In genomic region chr1:160001440-160001839, GRCh38 we compare ENCODE assay signal across 24 cellular contexts. TPM values are rescaled to one million over a fixed set of nuclear protein-coding genes. Genes with fewer than 3 reads are reported as not detected.
A peak's percentile ranks its signal among the peaks of the same experiment; 100 is the strongest.
DNase-seq lines count a peak whose midpoint lies in the region; ATAC-seq, FAIRE-seq and TF ChIP-seq lines count a peak whose summit lies in the region.
"Had no signal": no experiment of that assay in that cellular context is flagged by ENCODE, and none has a peak within 500 bp of the region (broad histone marks: within the 10 kb centered on the region; RNA-seq: fewer than 3 reads in every experiment).

No MANE protein-coding gene starts in this region.

- no peak for ATAC-seq in activated CD8-positive, alpha-beta T cell treated with anti-CD3 and anti-CD28 coated beads, Interleukin-2, amount 10 ng/mL, durations not matched to agents 7 days and 5 days
- ATAC-seq in activated CD8-positive, alpha-beta T cell treated with anti-CD3 and anti-CD28 coated beads for 36 hours: no peak
- no peak for ATAC-seq in natural killer cell
- ATAC-seq: GM23338 had no signal

- H3K27me3 ChIP-seq in Karpas-422 (ENCODE audit: low read length): no peaks in the 10 kb centered on the region
- H3K27me3 ChIP-seq in H1 (replicated peaks in 1 of 4; ENCODE audit: control insufficient read depth in 3 of 4, extremely low read depth in 1 of 4, insufficient read depth in 3 of 4, low read length in 3 of 4): no peaks in the 10 kb centered on the region; a peak in 1 of 7 replicates
- H3K27me3 ChIP-seq in H7 (ENCODE audit: control insufficient read depth, insufficient read depth, low read length): no peaks in the 10 kb centered on the region; the same call in 1 of the 2 replicates

- CTCF ChIA-PET in activated CD8-positive, alpha-beta T cell treated with anti-CD3 and anti-CD28 coated beads, Interleukin-2, amount 10 ng/mL, durations not matched to agents 7 days and 5 days (lab: Charles Lee): interaction anchor here (1.6 to 9.5 kb wide), 3 partner anchors 64 to 202 kb away, joined by 6 to 184 read pairs (median 16); no protein-coding TSS in a partner anchor
- CTCF ChIA-PET in activated CD8-positive, alpha-beta T cell treated with anti-CD3 and anti-CD28 coated beads for 36 hours (lab: Charles Lee): interaction anchor here (1.1 to 14.6 kb wide), 4 partner anchors 13 to 77 kb away, joined by 3 to 374 read pairs (median 74); partner anchors contain the start of genes IGSF9 and TAGLN2
- CTCF ChIA-PET in H1 (lab: Charles Lee; ENCODE audit: partially characterized antibody): interaction anchor here (0.5 to 13.8 kb wide), 8 partner anchors 11 to 199 kb away, joined by 3 to 696 read pairs (median 10); partner anchors contain the start of genes FCRL6, IGSF9 and SLAMF9

- no peaks in the 10 kb centered on the region; the same call in 1 of the 2 replicates for H3K23me2 ChIP-seq in H1 (ENCODE audit: low read depth, low read length)

- H4K20me1 ChIP-seq in Karpas-422 (ENCODE audit: insufficient read depth, low read depth, low read length) (no peaks in the 10 kb centered on the region), H1 (replicated peaks in 1 of 2; ENCODE audit: control insufficient read depth in 1 of 2, insufficient read depth in 2 of 2, low read length in 2 of 2) (no peaks in the 10 kb centered on the region)

- H3K9me2 ChIP-seq in Karpas-422 (replicated peaks; ENCODE audit: insufficient read depth, low read length): no peaks in the 10 kb centered on the region

- no peaks in the 10 kb centered on the region for H3K9me3 Mint-ChIP-seq in activated CD8-positive, alpha-beta T cell treated with anti-CD3 and anti-CD28 coated beads, Interleukin-2, amount 10 ng/mL, durations not matched to agents 7 days and 5 days (ENCODE audit: insufficient read depth)
- no peaks in the 10 kb centered on the region for H3K9me3 Mint-ChIP-seq in activated CD8-positive, alpha-beta T cell treated with anti-CD3 and anti-CD28 coated beads for 36 hours
- H3K9me3 Mint-ChIP-seq in natural killer cell: no peaks in the 10 kb centered on the region
- H3K9me3 Mint-ChIP-seq: CD4-positive, alpha-beta memory T cell; GM23338 had no signal

- no peak overlapping the region for H3K23ac ChIP-seq in H1 (ENCODE audit: insufficient read length)

- H4K5ac ChIP-seq in H1 (ENCODE audit: insufficient read length, low read depth, low read length): no peak overlapping the region

- H3K27ac ChIP-seq in Karpas-422 (ENCODE audit: low read length) (no peak overlapping the region), H1 (ENCODE audit: low read depth, low read length) (no peak overlapping the region)
- H3K27ac ChIP-seq: 22Rv1 had no signal

- H3K27me3 Mint-ChIP-seq in activated CD8-positive, alpha-beta T cell treated with anti-CD3 and anti-CD28 coated beads, Interleukin-2, amount 10 ng/mL, durations not matched to agents 7 days and 5 days (ENCODE audit: low read depth): peaks cover 32% of the 10 kb centered on the region
- peaks cover 9% of the 10 kb centered on the region for H3K27me3 Mint-ChIP-seq in activated CD8-positive, alpha-beta T cell treated with anti-CD3 and anti-CD28 coated beads for 36 hours
- H3K27me3 Mint-ChIP-seq in natural killer cell (ENCODE audit: low read depth in 2 of 2): peaks cover 17 to 20% of the 10 kb centered on the region in 2 donors

- H3K36me3 Mint-ChIP-seq in activated CD8-positive, alpha-beta T cell treated with anti-CD3 and anti-CD28 coated beads, Interleukin-2, amount 10 ng/mL, durations not matched to agents 7 days and 5 days (ENCODE audit: low read depth): no peaks in the 10 kb centered on the region
- H3K36me3 Mint-ChIP-seq in activated CD8-positive, alpha-beta T cell treated with anti-CD3 and anti-CD28 coated beads for 36 hours (ENCODE audit: low read depth): no peaks in the 10 kb centered on the region
- H3K36me3 Mint-ChIP-seq in natural killer cell: no peaks in the 10 kb centered on the region
- H3K36me3 Mint-ChIP-seq: CD4-positive, alpha-beta memory T cell had no signal

- peak; percentile 1 for DNase-seq in activated CD8-positive, alpha-beta T cell treated with anti-CD3 and anti-CD28 coated beads, Interleukin-2, amount 10 ng/mL, durations not matched to agents 7 days and 5 days
- DNase-seq in activated CD8-positive, alpha-beta T cell treated with anti-CD3 and anti-CD28 coated beads for 36 hours: no peak
- DNase-seq in Karpas-422 (peak; percentile 4), H1 (ENCODE audit: low read depth in 1 of 2, low spot score in 2 of 2) (no peak), natural killer cell (no peak), H7 (no peak)
- DNase-seq: ACHN; C1 segment of cervical spinal cord; Calu3; CD4-positive, alpha-beta memory T cell; COR-L47; DMS53; DMS79 treated with DMSO at 0.1 percent for 48 hours; GF-D8; HCEC 1CT had no signal

- H2BK15ac ChIP-seq in H1 (ENCODE audit: low read length): no peak overlapping the region

- POLR2A ChIA-PET in activated CD8-positive, alpha-beta T cell treated with anti-CD3 and anti-CD28 coated beads, Interleukin-2, amount 10 ng/mL, durations not matched to agents 7 days and 5 days (lab: Charles Lee): interaction anchor here (0.6 to 1.3 kb wide), 2 partner anchors 76 to 115 kb away, joined by 3 to 6 read pairs; partner anchors contain the start of gene TAGLN2
- POLR2A ChIA-PET in activated CD8-positive, alpha-beta T cell treated with anti-CD3 and anti-CD28 coated beads for 36 hours (lab: Charles Lee): interaction anchor here (1.3 kb wide), 1 partner anchor 16 kb away, joined by 4 read pairs; no protein-coding TSS in a partner anchor
- POLR2A ChIA-PET in H1 (lab: Charles Lee; ENCODE audit: partially characterized antibody): interaction anchor here (1.1 kb wide), 1 partner anchor 55 kb away, joined by 3 read pairs; no protein-coding TSS in a partner anchor

- no peak overlapping the region for H2BK12ac ChIP-seq in H1 (ENCODE audit: low read depth, low read length)

- no peak overlapping the region for H2AK5ac ChIP-seq in H1 (ENCODE audit: low read depth, low read length)

- H4K8ac ChIP-seq in H1 (ENCODE audit: extremely low read depth, insufficient read depth, low read length): no peak overlapping the region

- no peak overlapping the region for H3K9ac ChIP-seq in Karpas-422 (ENCODE audit: low read length)
- H3K9ac ChIP-seq in H1 (replicated peaks in 1 of 4; ENCODE audit: extremely low read depth in 1 of 4, low read depth in 3 of 4, low read length in 3 of 4): no peak overlapping the region

- TF ChIP-seq RAD21 in H1 (IDR thresholded peaks at IDR 0.05 in 1 of 2, conservative IDR thresholded peaks at IDR 0.05 in 1 of 2; ENCODE audit: low read depth in 2 of 2, low read length in 2 of 2): no peak

- no peaks in the 10 kb centered on the region for H3K4me1 Mint-ChIP-seq in activated CD8-positive, alpha-beta T cell treated with anti-CD3 and anti-CD28 coated beads, Interleukin-2, amount 10 ng/mL, durations not matched to agents 7 days and 5 days (ENCODE audit: low read depth)
- no peaks in the 10 kb centered on the region for H3K4me1 Mint-ChIP-seq in activated CD8-positive, alpha-beta T cell treated with anti-CD3 and anti-CD28 coated beads for 36 hours (ENCODE audit: low read depth)
- no peaks in the 10 kb centered on the region for H3K4me1 Mint-ChIP-seq in natural killer cell
- H3K4me1 Mint-ChIP-seq: GM23338 had no signal

- 87% methylated on average over 2 of the region's 2 CpGs; no CpG with 5 or more reads in 1 of the 2 experiments for WGBS in H1 (ENCODE audit: extremely low coverage in 1 of 2, insufficient coverage in 1 of 2, insufficient read length in 1 of 2, insufficient replicate concordance in 2 of 2, low coverage in 1 of 2, low lambda C conversion rate in 2 of 2, missing lambda C conversion rate in 1 of 2), 2 experiments

- no peak overlapping the region for H2BK120ac ChIP-seq in H1 (replicated peaks; ENCODE audit: low read depth, low read length)

- H3K79me2 ChIP-seq in Karpas-422 (ENCODE audit: low read length) (no peaks in the 10 kb centered on the region), H1 (ENCODE audit: control insufficient read depth in 1 of 2, insufficient read depth in 2 of 2, low read length in 2 of 2) (no peaks in the 10 kb centered on the region)

- H3K4me3 ChIP-seq in Karpas-422 (ENCODE audit: low read length) (no peak overlapping the region), H1 (ENCODE audit: extremely low read depth in 1 of 4, insufficient read depth in 2 of 4, low read depth in 3 of 4, low read length in 4 of 4) (no peak overlapping the region), H7 (ENCODE audit: insufficient read depth, low read depth, low read length) (no peak overlapping the region)
- H3K4me3 ChIP-seq: GM23338 had no signal

- H3K4me1 ChIP-seq in Karpas-422 (ENCODE audit: low read length) (no peaks in the 10 kb centered on the region), H1 (replicated peaks in 1 of 4; ENCODE audit: control insufficient read depth in 3 of 4, insufficient read depth in 4 of 4, low read length in 3 of 4) (no peaks in the 10 kb centered on the region)

- no peak overlapping the region for H2BK20ac ChIP-seq in H1 (ENCODE audit: low read length)

- no peaks in the 10 kb centered on the region for H3K79me1 ChIP-seq in H1 (ENCODE audit: low read depth, low read length)

- no peak overlapping the region for H3K56ac ChIP-seq in H1 (replicated peaks; ENCODE audit: insufficient read length, low read depth, low read length)

- no peak overlapping the region for H4K91ac ChIP-seq in H1 (replicated peaks; ENCODE audit: insufficient read length, low read length)

- no peak for TF ChIP-seq POLR2A in H1 (IDR thresholded peaks at IDR 0.05; ENCODE audit: control extremely low read depth in 1 of 2, low read depth in 2 of 2, low read length in 2 of 2)

- no peak overlapping the region for H3K27ac Mint-ChIP-seq in activated CD8-positive, alpha-beta T cell treated with anti-CD3 and anti-CD28 coated beads, Interleukin-2, amount 10 ng/mL, durations not matched to agents 7 days and 5 days
- no peak overlapping the region for H3K27ac Mint-ChIP-seq in activated CD8-positive, alpha-beta T cell treated with anti-CD3 and anti-CD28 coated beads for 36 hours
- no peak overlapping the region for H3K27ac Mint-ChIP-seq in natural killer cell
- H3K27ac Mint-ChIP-seq: CD4-positive, alpha-beta memory T cell; GM23338 had no signal

- TF ChIP-seq CTCF in activated CD8-positive, alpha-beta T cell treated with anti-CD3 and anti-CD28 coated beads for 36 hours (IDR thresholded peaks at IDR 0.05): no peak
- no peak for TF ChIP-seq CTCF in H1 (IDR thresholded peaks at IDR 0.05; ENCODE audit: control extremely low read depth in 1 of 3, insufficient read depth in 1 of 3, low read depth in 1 of 3, low read length in 3 of 3)
- no peak for TF ChIP-seq CTCF in natural killer cell (IDR thresholded peaks at IDR 0.05)

- H2AFZ ChIP-seq in Karpas-422 (ENCODE audit: low read length) (no peak overlapping the region), H1 (ENCODE audit: low read length) (no peak overlapping the region; the same call in 1 of the 2 replicates)
- H2AFZ ChIP-seq: GM23338 had no signal

- no peak overlapping the region for H3K18ac ChIP-seq in H1 (ENCODE audit: extremely low read depth, low read length)

- H3K9me3 ChIP-seq in Karpas-422 (ENCODE audit: low read length) (no peaks in the 10 kb centered on the region), H1 (ENCODE audit: insufficient read depth in 2 of 2, low read depth in 1 of 2, low read length in 1 of 2) (no peaks in the 10 kb centered on the region)

- H3K4ac ChIP-seq in H1 (replicated peaks; ENCODE audit: insufficient read length, low read depth, low read length): no peak overlapping the region

- no peak overlapping the region for H3K4me3 Mint-ChIP-seq in activated CD8-positive, alpha-beta T cell treated with anti-CD3 and anti-CD28 coated beads, Interleukin-2, amount 10 ng/mL, durations not matched to agents 7 days and 5 days
- H3K4me3 Mint-ChIP-seq in activated CD8-positive, alpha-beta T cell treated with anti-CD3 and anti-CD28 coated beads for 36 hours: no peak overlapping the region
- no peak overlapping the region for H3K4me3 Mint-ChIP-seq in natural killer cell
- H3K4me3 Mint-ChIP-seq: CD4-positive, alpha-beta memory T cell; GM23338 had no signal

- H2BK5ac ChIP-seq in H1 (ENCODE audit: low read depth, low read length): no peak overlapping the region

- intact Hi-C loops in activated CD8-positive, alpha-beta T cell treated with anti-CD3 and anti-CD28 coated beads for 36 hours (cut with micrococcal nuclease): no loop called here
- intact Hi-C loops in natural killer cell (cut with micrococcal nuclease): loop anchor here (10.0 kb wide), 1 partner anchor 197 kb away; the partner anchor contains the start of gene FCRL6

- H3K4me2 ChIP-seq in Karpas-422 (ENCODE audit: low read depth, low read length, poor library complexity, severe bottlenecking): no peak overlapping the region
- no peak overlapping the region for H3K4me2 ChIP-seq in H1 (ENCODE audit: insufficient read depth in 1 of 2, low read depth in 2 of 2, low read length in 2 of 2)
- H3K4me2 ChIP-seq: GM23338 had no signal

- no peak for TF ChIP-seq EP300 in H1 (IDR thresholded peaks at IDR 0.05; ENCODE audit: borderline replicate concordance in 1 of 2, low read depth in 2 of 2, low read length in 2 of 2)

- FAIRE-seq in H1 (lab: Jason Lieb, UNC): no peak
- FAIRE-seq: A204.1, GM12891, GM18507, H54 had no signal

- H3K36me3 ChIP-seq in Karpas-422 (ENCODE audit: insufficient read depth, low read length) (no peaks in the 10 kb centered on the region), H1 (ENCODE audit: control insufficient read depth in 2 of 4, insufficient read depth in 4 of 4, low read length in 3 of 4) (no peaks in the 10 kb centered on the region), H7 (replicated peaks; ENCODE audit: control insufficient read depth, insufficient read depth, low read length) (no peaks in the 10 kb centered on the region)

- no peak overlapping the region for H3K14ac ChIP-seq in H1 (ENCODE audit: insufficient read length)

RNA-seq across cellular contexts. Expression of gene PIGM, which starts 30.4 kb away (rescaled TPM):
- 1 to 10 TPM; 4.2 to 4.5 TPM for total RNA-seq in activated CD8-positive, alpha-beta T cell treated with anti-CD3 and anti-CD28 coated beads, Interleukin-2, amount 10 ng/mL, durations not matched to agents 7 days and 5 days
- 1 to 10 TPM; 3.9 to 4.0 TPM for total RNA-seq in activated CD8-positive, alpha-beta T cell treated with anti-CD3 and anti-CD28 coated beads for 36 hours
- 3.2 and 6.3 TPM in 2 replicates for total RNA-seq in Karpas-422 (2014; rRNA removed; shearing (Covaris generic); ENCODE audit: low replicate concordance)
- 5.1 and 5.4 TPM in 2 replicates for total RNA-seq in H1 (2021; fragmentation: NEBNext Ultra II Directional; extraction: Animal tissue kit (Norgen Biotek cat#: 25700))
- 5.7 and 6.0 TPM in 2 replicates for polyA plus RNA-seq in H1 (2011; rRNA removed)
- 5.6 TPM for polyA plus RNA-seq in H1 (2011; cell fraction: cytosol; rRNA removed)
- 3.9 TPM for polyA plus RNA-seq in H1 (2011; cell fraction: nucleus; rRNA removed)
- polyA plus RNA-seq in H1 (2012, experiment 1 of 2): 3.7 to 5.3 TPM (median 4.2 TPM) in 4 replicates
- polyA plus RNA-seq in H1 (2012, experiment 2 of 2): 1.4 TPM
- polyA plus RNA-seq in H1 (2013, experiment 1 of 2): 11.7 TPM
- 10.7 TPM for polyA plus RNA-seq in H1 (2013, experiment 2 of 2)
- polyA minus RNA-seq in H1 (2011; rRNA and poly(A)+ RNA removed): 4.3 TPM in 2 replicates
- 2.9 TPM for polyA minus RNA-seq in H1 (2011; cell fraction: cytosol; rRNA and poly(A)+ RNA removed)
- 5.1 TPM for polyA minus RNA-seq in H1 (2011; cell fraction: nucleus; rRNA and poly(A)+ RNA removed)
- 1 to 10 TPM; 3.8 to 5.1 (median 3.9) TPM for total RNA-seq in natural killer cell
- 2.6 and 3.0 TPM in 2 replicates for total RNA-seq in H7 (2014; rRNA removed; shearing (Covaris generic))

RNA-seq across cellular contexts. Expression of gene SLAMF9, which starts 47.4 kb away (rescaled TPM):
- not detected for total RNA-seq in activated CD8-positive, alpha-beta T cell treated with anti-CD3 and anti-CD28 coated beads, Interleukin-2, amount 10 ng/mL, durations not matched to agents 7 days and 5 days
- not detected for total RNA-seq in activated CD8-positive, alpha-beta T cell treated with anti-CD3 and anti-CD28 coated beads for 36 hours
- total RNA-seq in Karpas-422 (2014; rRNA removed; shearing (Covaris generic); ENCODE audit: low replicate concordance): not detected in 2 replicates
- not detected in 2 replicates for total RNA-seq in H1 (2021; fragmentation: NEBNext Ultra II Directional; extraction: Animal tissue kit (Norgen Biotek cat#: 25700))
- polyA plus RNA-seq in H1 (2011; rRNA removed): not detected in 2 replicates
- not detected for polyA plus RNA-seq in H1 (2011; cell fraction: cytosol; rRNA removed)
- polyA plus RNA-seq in H1 (2011; cell fraction: nucleus; rRNA removed): not detected
- polyA plus RNA-seq in H1 (2012, experiment 1 of 2): not detected in 4 replicates
- polyA plus RNA-seq in H1 (2012, experiment 2 of 2): not detected
- not detected for polyA plus RNA-seq in H1 (2013, experiment 1 of 2)
- not detected for polyA plus RNA-seq in H1 (2013, experiment 2 of 2)
- not detected in 2 replicates for polyA minus RNA-seq in H1 (2011; rRNA and poly(A)+ RNA removed)
- not detected for polyA minus RNA-seq in H1 (2011; cell fraction: cytosol; rRNA and poly(A)+ RNA removed)
- not detected for polyA minus RNA-seq in H1 (2011; cell fraction: nucleus; rRNA and poly(A)+ RNA removed)
- total RNA-seq in natural killer cell: not detected
- not detected in 2 replicates for total RNA-seq in H7 (2014; rRNA removed; shearing (Covaris generic))
- total RNA-seq: Calu3; CD4-positive, alpha-beta memory T cell; Daoy; G401; GM23338 had no signal
- polyA plus RNA-seq: BJ; CD4-positive, alpha-beta memory T cell; GM23338 had no signal

RNA-seq across cellular contexts. Expression of gene IGSF9, which starts 56.0 kb away (rescaled TPM):
- total RNA-seq in activated CD8-positive, alpha-beta T cell treated with anti-CD3 and anti-CD28 coated beads, Interleukin-2, amount 10 ng/mL, durations not matched to agents 7 days and 5 days: not detected
- under 1 TPM in 1 of 2 experiments, not detected in 1; 0.07 TPM for total RNA-seq in activated CD8-positive, alpha-beta T cell treated with anti-CD3 and anti-CD28 coated beads for 36 hours
- total RNA-seq in Karpas-422 (2014; rRNA removed; shearing (Covaris generic); ENCODE audit: low replicate concordance): not detected in 2 replicates
- total RNA-seq in H1 (2021; fragmentation: NEBNext Ultra II Directional; extraction: Animal tissue kit (Norgen Biotek cat#: 25700)): 28.1 and 29.2 TPM in 2 replicates
- 10.9 and 22.5 TPM in 2 replicates for polyA plus RNA-seq in H1 (2011; rRNA removed)
- 12.7 TPM for polyA plus RNA-seq in H1 (2011; cell fraction: cytosol; rRNA removed)
- polyA plus RNA-seq in H1 (2011; cell fraction: nucleus; rRNA removed): 51.2 TPM
- 15.9 to 25.3 TPM (median 21.2 TPM) in 4 replicates for polyA plus RNA-seq in H1 (2012, experiment 1 of 2)
- polyA plus RNA-seq in H1 (2012, experiment 2 of 2): 18.7 TPM
- polyA plus RNA-seq in H1 (2013, experiment 1 of 2): 20.9 TPM
- 19.7 TPM for polyA plus RNA-seq in H1 (2013, experiment 2 of 2)
- 6.2 and 8.0 TPM in 2 replicates for polyA minus RNA-seq in H1 (2011; rRNA and poly(A)+ RNA removed)
- polyA minus RNA-seq in H1 (2011; cell fraction: cytosol; rRNA and poly(A)+ RNA removed): 10.9 TPM
- polyA minus RNA-seq in H1 (2011; cell fraction: nucleus; rRNA and poly(A)+ RNA removed): 11.3 TPM
- not detected for total RNA-seq in natural killer cell
- total RNA-seq in H7 (2014; rRNA removed; shearing (Covaris generic)): 4.4 and 6.1 TPM in 2 replicates
- total RNA-seq: CD4-positive, alpha-beta memory T cell; G401 had no signal
- polyA plus RNA-seq: BJ; CD4-positive, alpha-beta memory T cell had no signal

Comparison
In these comparisons a context has a peak if more than half of its experiments do, and no peak if none do; other contexts are left out.
1. DNase-seq: peak in activated CD8-positive, alpha-beta T cell treated with anti-CD3 and anti-CD28 coated beads, Interleukin-2, amount 10 ng/mL, durations not matched to agents 7 days and 5 days (single experiment) and Karpas-422 (single experiment); none in activated CD8-positive, alpha-beta T cell treated with anti-CD3 and anti-CD28 coated beads for 36 hours (single experiment), H1 (0 of 2), natural killer cell (single experiment) and H7 (single experiment).